1 cellular context compared by ENCODE assay signal in the genomic region with DNA sequence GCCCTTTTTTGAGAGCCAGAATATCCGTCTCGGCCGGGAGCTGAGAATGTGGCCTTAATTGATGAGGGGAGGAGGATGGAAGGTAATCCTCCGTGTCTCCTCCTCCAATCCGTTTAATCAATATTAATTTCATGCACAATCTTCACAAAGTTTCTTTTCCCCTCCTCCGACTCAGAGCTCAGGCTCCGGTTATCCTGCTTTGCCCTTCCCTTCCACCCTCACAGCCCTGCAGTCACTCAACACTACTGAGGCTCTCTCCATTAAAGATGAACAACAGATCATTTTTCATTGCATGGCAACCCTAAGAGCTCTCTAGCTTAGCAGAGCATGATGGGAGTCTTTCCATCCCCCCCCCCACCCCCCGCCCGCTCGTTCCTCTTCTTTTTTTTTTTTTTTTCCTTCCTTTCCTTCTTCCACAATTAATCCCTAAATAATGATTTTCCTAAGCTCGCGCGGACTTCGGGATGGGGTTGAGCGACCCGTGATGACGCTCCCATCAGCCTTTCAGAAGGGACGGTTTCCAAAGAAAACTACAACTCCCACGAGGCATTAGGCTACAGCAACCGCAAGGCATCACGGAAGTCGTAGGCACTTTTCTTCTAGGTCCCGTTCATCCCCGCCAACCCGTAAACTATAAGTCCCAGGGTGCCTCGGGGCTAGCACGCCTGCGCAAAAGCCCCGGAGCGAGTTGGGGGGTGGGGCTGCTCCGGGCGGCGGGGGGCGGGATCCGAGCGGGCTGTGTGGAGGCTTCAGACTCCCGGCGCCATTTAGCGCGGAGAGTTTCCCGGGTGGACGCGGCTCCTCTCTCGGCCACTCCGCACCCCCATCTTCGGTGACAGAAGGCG.
TF ChIP-seq lines count a peak whose summit lies in the region.

A gene (plus strand): TSS at position 752 of the 845 bp plus-strand sequence. CDS start 987 bp downstream, outside the sequence.

TF ChIP-seq in K562, 482 proteins besides CTCF, POLR2A, EP300 and RAD21 (continued from another document and continues in another):
- TF ChIP-seq, protein P1, sequence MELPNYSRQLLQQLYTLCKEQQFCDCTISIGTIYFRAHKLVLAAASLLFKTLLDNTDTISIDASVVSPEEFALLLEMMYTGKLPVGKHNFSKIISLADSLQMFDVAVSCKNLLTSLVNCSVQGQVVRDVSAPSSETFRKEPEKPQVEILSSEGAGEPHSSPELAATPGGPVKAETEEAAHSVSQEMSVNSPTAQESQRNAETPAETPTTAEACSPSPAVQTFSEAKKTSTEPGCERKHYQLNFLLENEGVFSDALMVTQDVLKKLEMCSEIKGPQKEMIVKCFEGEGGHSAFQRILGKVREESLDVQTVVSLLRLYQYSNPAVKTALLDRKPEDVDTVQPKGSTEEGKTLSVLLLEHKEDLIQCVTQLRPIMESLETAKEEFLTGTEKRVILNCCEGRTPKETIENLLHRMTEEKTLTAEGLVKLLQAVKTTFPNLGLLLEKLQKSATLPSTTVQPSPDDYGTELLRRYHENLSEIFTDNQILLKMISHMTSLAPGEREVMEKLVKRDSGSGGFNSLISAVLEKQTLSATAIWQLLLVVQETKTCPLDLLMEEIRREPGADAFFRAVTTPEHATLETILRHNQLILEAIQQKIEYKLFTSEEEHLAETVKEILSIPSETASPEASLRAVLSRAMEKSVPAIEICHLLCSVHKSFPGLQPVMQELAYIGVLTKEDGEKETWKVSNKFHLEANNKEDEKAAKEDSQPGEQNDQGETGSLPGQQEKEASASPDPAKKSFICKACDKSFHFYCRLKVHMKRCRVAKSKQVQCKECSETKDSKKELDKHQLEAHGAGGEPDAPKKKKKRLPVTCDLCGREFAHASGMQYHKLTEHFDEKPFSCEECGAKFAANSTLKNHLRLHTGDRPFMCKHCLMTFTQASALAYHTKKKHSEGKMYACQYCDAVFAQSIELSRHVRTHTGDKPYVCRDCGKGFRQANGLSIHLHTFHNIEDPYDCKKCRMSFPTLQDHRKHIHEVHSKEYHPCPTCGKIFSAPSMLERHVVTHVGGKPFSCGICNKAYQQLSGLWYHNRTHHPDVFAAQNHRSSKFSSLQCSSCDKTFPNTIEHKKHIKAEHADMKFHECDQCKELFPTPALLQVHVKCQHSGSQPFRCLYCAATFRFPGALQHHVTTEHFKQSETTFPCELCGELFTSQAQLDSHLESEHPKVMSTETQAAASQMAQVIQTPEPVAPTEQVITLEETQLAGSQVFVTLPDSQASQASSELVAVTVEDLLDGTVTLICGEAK (IDR thresholded peaks at IDR 0.05), result no peak
- TF ChIP-seq, protein P1 (CRISPR knock-in tag; IDR thresholded peaks at IDR 0.05), result no peak
- no peak for TF ChIP-seq HEY1 (CRISPR knock-in tag; IDR thresholded peaks at IDR 0.05; ENCODE audit: borderline replicate concordance)
- TF ChIP-seq FOXK2 (conservative IDR thresholded peaks at IDR 0.05 in 1 of 2, IDR thresholded peaks at IDR 0.05 in 1 of 2; ENCODE audit: low read depth in 2 of 2), result no peak; a peak in 1 of 4 replicates
- TF ChIP-seq, protein P2, sequence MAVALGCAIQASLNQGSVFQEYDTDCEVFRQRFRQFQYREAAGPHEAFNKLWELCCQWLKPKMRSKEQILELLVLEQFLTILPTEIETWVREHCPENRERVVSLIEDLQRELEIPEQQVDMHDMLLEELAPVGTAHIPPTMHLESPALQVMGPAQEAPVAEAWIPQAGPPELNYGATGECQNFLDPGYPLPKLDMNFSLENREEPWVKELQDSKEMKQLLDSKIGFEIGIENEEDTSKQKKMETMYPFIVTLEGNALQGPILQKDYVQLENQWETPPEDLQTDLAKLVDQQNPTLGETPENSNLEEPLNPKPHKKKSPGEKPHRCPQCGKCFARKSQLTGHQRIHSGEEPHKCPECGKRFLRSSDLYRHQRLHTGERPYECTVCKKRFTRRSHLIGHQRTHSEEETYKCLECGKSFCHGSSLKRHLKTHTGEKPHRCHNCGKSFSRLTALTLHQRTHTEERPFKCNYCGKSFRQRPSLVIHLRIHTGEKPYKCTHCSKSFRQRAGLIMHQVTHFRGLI (CRISPR knock-in tag; IDR thresholded peaks at IDR 0.05), result no peak
- TF ChIP-seq, protein P3, sequence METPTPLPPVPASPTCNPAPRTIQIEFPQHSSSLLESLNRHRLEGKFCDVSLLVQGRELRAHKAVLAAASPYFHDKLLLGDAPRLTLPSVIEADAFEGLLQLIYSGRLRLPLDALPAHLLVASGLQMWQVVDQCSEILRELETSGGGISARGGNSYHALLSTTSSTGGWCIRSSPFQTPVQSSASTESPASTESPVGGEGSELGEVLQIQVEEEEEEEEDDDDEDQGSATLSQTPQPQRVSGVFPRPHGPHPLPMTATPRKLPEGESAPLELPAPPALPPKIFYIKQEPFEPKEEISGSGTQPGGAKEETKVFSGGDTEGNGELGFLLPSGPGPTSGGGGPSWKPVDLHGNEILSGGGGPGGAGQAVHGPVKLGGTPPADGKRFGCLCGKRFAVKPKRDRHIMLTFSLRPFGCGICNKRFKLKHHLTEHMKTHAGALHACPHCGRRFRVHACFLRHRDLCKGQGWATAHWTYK (CRISPR knock-in tag; IDR thresholded peaks at IDR 0.05), result no peak
- no peak for TF ChIP-seq KDM2B (CRISPR knock-in tag; IDR thresholded peaks at IDR 0.05)
- no peak for TF ChIP-seq BRD4 (IDR thresholded peaks at IDR 0.05)
- peak; percentile 89 for TF ChIP-seq ZNF143 (CRISPR knock-in tag; IDR thresholded peaks at IDR 0.05)
- peak; percentile 46; the same call in 1 of the 2 replicates for TF ChIP-seq GABPB1 (CRISPR knock-in tag; IDR thresholded peaks at IDR 0.05)
- TF ChIP-seq, protein P4, sequence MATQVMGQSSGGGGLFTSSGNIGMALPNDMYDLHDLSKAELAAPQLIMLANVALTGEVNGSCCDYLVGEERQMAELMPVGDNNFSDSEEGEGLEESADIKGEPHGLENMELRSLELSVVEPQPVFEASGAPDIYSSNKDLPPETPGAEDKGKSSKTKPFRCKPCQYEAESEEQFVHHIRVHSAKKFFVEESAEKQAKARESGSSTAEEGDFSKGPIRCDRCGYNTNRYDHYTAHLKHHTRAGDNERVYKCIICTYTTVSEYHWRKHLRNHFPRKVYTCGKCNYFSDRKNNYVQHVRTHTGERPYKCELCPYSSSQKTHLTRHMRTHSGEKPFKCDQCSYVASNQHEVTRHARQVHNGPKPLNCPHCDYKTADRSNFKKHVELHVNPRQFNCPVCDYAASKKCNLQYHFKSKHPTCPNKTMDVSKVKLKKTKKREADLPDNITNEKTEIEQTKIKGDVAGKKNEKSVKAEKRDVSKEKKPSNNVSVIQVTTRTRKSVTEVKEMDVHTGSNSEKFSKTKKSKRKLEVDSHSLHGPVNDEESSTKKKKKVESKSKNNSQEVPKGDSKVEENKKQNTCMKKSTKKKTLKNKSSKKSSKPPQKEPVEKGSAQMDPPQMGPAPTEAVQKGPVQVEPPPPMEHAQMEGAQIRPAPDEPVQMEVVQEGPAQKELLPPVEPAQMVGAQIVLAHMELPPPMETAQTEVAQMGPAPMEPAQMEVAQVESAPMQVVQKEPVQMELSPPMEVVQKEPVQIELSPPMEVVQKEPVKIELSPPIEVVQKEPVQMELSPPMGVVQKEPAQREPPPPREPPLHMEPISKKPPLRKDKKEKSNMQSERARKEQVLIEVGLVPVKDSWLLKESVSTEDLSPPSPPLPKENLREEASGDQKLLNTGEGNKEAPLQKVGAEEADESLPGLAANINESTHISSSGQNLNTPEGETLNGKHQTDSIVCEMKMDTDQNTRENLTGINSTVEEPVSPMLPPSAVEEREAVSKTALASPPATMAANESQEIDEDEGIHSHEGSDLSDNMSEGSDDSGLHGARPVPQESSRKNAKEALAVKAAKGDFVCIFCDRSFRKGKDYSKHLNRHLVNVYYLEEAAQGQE (CRISPR knock-in tag; IDR thresholded peaks at IDR 0.05; ENCODE audit: low read depth), result no peak
- no peak for TF ChIP-seq ILK (tag; IDR thresholded peaks at IDR 0.05; ENCODE audit: borderline replicate concordance, low read depth)
- TF ChIP-seq HMG20A (CRISPR knock-in tag; conservative IDR thresholded peaks at IDR 0.05), result no peak
- no peak for TF ChIP-seq KAT2B (IDR thresholded peaks at IDR 0.05; ENCODE audit: low read depth, low read length)
- peak; percentile 94 for TF ChIP-seq ZNF766 (CRISPR knock-in tag; conservative IDR thresholded peaks at IDR 0.05)
- peak; percentile 80 for TF ChIP-seq POLR2AphosphoS5 (IDR thresholded peaks at IDR 0.05; ENCODE audit: control insufficient read depth, insufficient read depth, low read depth, low read length)
- TF ChIP-seq PTTG1 (tag; IDR thresholded peaks at IDR 0.05; ENCODE audit: low read depth), result no peak
- TF ChIP-seq ZNF75A (CRISPR knock-in tag; IDR thresholded peaks at IDR 0.05), result no peak
- no peak for TF ChIP-seq CBFA2T2 (conservative IDR thresholded peaks at IDR 0.05)
- TF ChIP-seq PRMT5 (CRISPR knock-in tag; IDR thresholded peaks at IDR 0.05), result no peak
- TF ChIP-seq ZNF696 (CRISPR knock-in tag; conservative IDR thresholded peaks at IDR 0.05), result no peak
- TF ChIP-seq SMARCA5 (IDR thresholded peaks at IDR 0.05), result no peak
- no peak for TF ChIP-seq KLF6 (CRISPR knock-in tag; IDR thresholded peaks at IDR 0.05; ENCODE audit: borderline replicate concordance)
- no peak for TF ChIP-seq MTA2 (IDR thresholded peaks at IDR 0.05; ENCODE audit: low read depth)
- TF ChIP-seq, protein P5, sequence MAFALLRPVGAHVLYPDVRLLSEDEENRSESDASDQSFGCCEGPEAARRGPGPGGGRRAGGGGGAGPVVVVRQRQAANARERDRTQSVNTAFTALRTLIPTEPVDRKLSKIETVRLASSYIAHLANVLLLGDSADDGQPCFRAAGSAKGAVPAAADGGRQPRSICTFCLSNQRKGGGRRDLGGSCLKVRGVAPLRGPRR (CRISPR knock-in tag; IDR thresholded peaks at IDR 0.05), result no peak
- no peak for TF ChIP-seq POU5F1 (IDR thresholded peaks at IDR 0.05; ENCODE audit: borderline replicate concordance, low read depth, low read length, partially characterized antibody)
- TF ChIP-seq E2F3 (CRISPR knock-in tag; IDR thresholded peaks at IDR 0.05), result no peak
- no peak for TF ChIP-seq NCOA4 (IDR thresholded peaks at IDR 0.05; ENCODE audit: partially characterized antibody)
- TF ChIP-seq HCFC1 (IDR thresholded peaks at IDR 0.05; ENCODE audit: low read depth, low read length), result peak; percentile 96
- TF ChIP-seq, protein P6, sequence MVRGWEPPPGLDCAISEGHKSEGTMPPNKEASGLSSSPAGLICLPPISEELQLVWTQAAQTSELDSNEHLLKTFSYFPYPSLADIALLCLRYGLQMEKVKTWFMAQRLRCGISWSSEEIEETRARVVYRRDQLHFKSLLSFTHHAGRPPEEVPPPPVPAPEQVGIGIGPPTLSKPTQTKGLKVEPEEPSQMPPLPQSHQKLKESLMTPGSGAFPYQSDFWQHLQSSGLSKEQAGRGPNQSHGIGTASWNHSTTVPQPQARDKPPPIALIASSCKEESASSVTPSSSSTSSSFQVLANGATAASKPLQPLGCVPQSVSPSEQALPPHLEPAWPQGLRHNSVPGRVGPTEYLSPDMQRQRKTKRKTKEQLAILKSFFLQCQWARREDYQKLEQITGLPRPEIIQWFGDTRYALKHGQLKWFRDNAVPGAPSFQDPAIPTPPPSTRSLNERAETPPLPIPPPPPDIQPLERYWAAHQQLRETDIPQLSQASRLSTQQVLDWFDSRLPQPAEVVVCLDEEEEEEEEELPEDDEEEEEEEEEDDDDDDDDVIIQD (CRISPR knock-in tag; IDR thresholded peaks at IDR 0.05), result no peak
- no peak for TF ChIP-seq HDGF (IDR thresholded peaks at IDR 0.05)
- peak; percentile 71 for TF ChIP-seq KDM5B (IDR thresholded peaks at IDR 0.05; ENCODE audit: insufficient replicate concordance, low read depth, low read length)
- TF ChIP-seq, protein P7, sequence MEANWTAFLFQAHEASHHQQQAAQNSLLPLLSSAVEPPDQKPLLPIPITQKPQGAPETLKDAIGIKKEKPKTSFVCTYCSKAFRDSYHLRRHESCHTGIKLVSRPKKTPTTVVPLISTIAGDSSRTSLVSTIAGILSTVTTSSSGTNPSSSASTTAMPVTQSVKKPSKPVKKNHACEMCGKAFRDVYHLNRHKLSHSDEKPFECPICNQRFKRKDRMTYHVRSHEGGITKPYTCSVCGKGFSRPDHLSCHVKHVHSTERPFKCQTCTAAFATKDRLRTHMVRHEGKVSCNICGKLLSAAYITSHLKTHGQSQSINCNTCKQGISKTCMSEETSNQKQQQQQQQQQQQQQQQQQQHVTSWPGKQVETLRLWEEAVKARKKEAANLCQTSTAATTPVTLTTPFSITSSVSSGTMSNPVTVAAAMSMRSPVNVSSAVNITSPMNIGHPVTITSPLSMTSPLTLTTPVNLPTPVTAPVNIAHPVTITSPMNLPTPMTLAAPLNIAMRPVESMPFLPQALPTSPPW (CRISPR knock-in tag; IDR thresholded peaks at IDR 0.05), result peak; percentile 82
- TF ChIP-seq ZNF347 (CRISPR knock-in tag; IDR thresholded peaks at IDR 0.05; ENCODE audit: low read depth), result no peak
- no peak for TF ChIP-seq ZNF707 (CRISPR knock-in tag; conservative IDR thresholded peaks at IDR 0.05)
- TF ChIP-seq HDAC1 (IDR thresholded peaks at IDR 0.05), result no peak
- peak; percentile 87; the same call in 1 of the 2 replicates for TF ChIP-seq ZNF644 (tag; IDR thresholded peaks at IDR 0.05; ENCODE audit: low read depth)
- no peak for TF ChIP-seq TEAD1 (CRISPR knock-in tag; IDR thresholded peaks at IDR 0.05)
- TF ChIP-seq, protein P8, sequence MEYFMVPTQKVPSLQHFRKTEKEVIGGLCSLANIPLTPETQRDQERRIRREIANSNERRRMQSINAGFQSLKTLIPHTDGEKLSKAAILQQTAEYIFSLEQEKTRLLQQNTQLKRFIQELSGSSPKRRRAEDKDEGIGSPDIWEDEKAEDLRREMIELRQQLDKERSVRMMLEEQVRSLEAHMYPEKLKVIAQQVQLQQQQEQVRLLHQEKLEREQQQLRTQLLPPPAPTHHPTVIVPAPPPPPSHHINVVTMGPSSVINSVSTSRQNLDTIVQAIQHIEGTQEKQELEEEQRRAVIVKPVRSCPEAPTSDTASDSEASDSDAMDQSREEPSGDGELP (CRISPR knock-in tag; IDR thresholded peaks at IDR 0.05; ENCODE audit: borderline replicate concordance), result no peak; the same call in 1 of the 2 replicates
- TF ChIP-seq ZFP30 (CRISPR knock-in tag; IDR thresholded peaks at IDR 0.05; ENCODE audit: borderline replicate concordance), result no peak
